10 cellular contexts compared by ENCODE assay signal in the genomic region with DNA sequence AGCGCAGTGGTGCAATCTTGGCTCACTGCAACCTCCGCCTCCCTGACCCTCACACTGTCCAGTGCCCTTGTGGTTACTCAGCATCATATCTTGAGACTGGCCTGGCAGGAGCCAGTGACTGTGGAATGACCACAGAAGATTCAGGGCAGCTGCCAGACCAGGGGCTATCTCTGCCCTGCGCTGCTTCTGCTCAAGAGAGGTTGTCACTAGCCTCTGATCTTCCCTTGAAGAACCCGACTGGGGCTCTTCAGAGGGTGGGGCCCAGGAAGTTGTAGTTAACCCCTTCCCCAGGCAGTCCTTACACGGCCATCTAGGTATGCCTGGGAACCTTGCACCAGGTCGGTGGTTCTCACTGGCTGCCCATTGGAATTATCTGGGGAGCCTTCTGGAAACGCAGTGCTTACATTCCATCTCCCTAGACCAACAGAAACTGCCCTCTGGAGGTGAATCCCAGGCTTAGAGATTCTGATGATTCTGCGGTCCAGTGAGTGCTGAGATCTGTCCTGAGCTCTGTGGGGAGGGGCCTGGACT. TPM values are rescaled to one million over a fixed set of nuclear protein-coding genes. Genes with fewer than 3 reads are reported as not detected.
DNase-seq lines count a peak whose midpoint lies in the region; ATAC-seq and TF ChIP-seq lines count a peak whose summit lies in the region.
"Had no signal": no experiment of that assay in that cellular context is flagged by ENCODE, and none has a peak within 500 bp of the region (broad histone marks: within the 10 kb centered on the region; RNA-seq: fewer than 3 reads in every experiment).

No MANE protein-coding gene starts in this region.

- ATAC-seq in T-cell (replicated peaks in 1 of 4): peak in 2 of 4 experiments; percentile 52 to 53
- no peak for ATAC-seq in HG03139 (IDR thresholded peaks at IDR 0.05; ENCODE audit: unreplicated experiment)
- ATAC-seq in GM18861 (IDR thresholded peaks at IDR 0.05; ENCODE audit: unreplicated experiment): no peak

- TF ChIP-seq CTCF in AG04449 (IDR thresholded peaks at IDR 0.05; ENCODE audit: insufficient read depth, low read length, missing control alignments) (peak; percentile 20), cardiac muscle cell (IDR thresholded peaks at IDR 0.05; ENCODE audit: low read depth, low read length) (peak; percentile 18), nephron (IDR thresholded peaks at IDR 0.05; ENCODE audit: unreplicated experiment in 3 of 3) (peak in 1 of 3 experiments; percentile 26)

- H3K36me3 Mint-ChIP-seq in T-cell (peaks cover 20% of the 10 kb centered on the region), nephron (ENCODE audit: low read depth) (peaks cover 69% of the 10 kb centered on the region)

- H3K27ac Mint-ChIP-seq in T-cell (peak overlapping the region; percentile 74 to 83), nephron (peak overlapping the region; percentile 75 to 97 (median 92))

- H3K27me3 Mint-ChIP-seq in T-cell: no peaks in the 10 kb centered on the region
- no peaks in the 10 kb centered on the region for H3K27me3 Mint-ChIP-seq in nephron (ENCODE audit: low read depth)

- no peaks in the 10 kb centered on the region for H3K9me3 Mint-ChIP-seq in T-cell
- H3K9me3 Mint-ChIP-seq in nephron: no peaks in the 10 kb centered on the region

- H3K36me3 ChIP-seq in cardiac muscle cell: peaks cover 20% of the 10 kb centered on the region

- H3K9me3 ChIP-seq in cardiac muscle cell (ENCODE audit: low read depth): no peaks in the 10 kb centered on the region

- CTCF ChIA-PET in AG04449 (lab: Yijun Ruan, JAX): interaction anchor here (0.7 to 2.2 kb wide), 7 partner anchors 16 to 146 kb away, joined by 3 to 10 read pairs (median 3); no protein-coding TSS in a partner anchor
- CTCF ChIA-PET in T-cell (lab: Charles Lee): no interaction called here

- peak overlapping the region; percentile 59 for H3K27ac ChIP-seq in cardiac muscle cell
- H3K27ac ChIP-seq: C4-2B, KMS-11 had no signal

- H3K4me1 Mint-ChIP-seq in T-cell (peaks cover 12 to 37% (median 18%) of the 10 kb centered on the region in 3 donors), nephron (peaks cover 15% of the 10 kb centered on the region)

- no peak for DNase-seq in AG04449 (ENCODE audit: low read depth, low spot score)
- DNase-seq in T-cell: no peak
- peak in 1 of 2 donors; percentile 55 for DNase-seq in cardiac muscle cell (ENCODE audit: low read depth in 1 of 2, low spot score in 1 of 2)
- no peak for DNase-seq in COLO668 (lab: John Stamatoyannopoulos, UW; ENCODE audit: unreplicated experiment)
- DNase-seq in NCI-H510A (lab: John Stamatoyannopoulos, UW): no peak

- peaks cover 7% of the 10 kb centered on the region for H3K4me1 ChIP-seq in cardiac muscle cell (ENCODE audit: low read depth)

- H3K27me3 ChIP-seq in cardiac muscle cell: no peaks in the 10 kb centered on the region

- H3K4me3 ChIP-seq in AG04449 (ENCODE audit: low read depth, low read length): no peak overlapping the region
- no peak overlapping the region for H3K4me3 ChIP-seq in cardiac muscle cell

- H3K4me3 Mint-ChIP-seq in T-cell (no peak overlapping the region), nephron (no peak overlapping the region)

- POLR2A ChIA-PET in AG04449 (lab: Yijun Ruan, JAX): interaction anchor here (1.0 kb wide), 1 partner anchor 13 kb away, joined by 3 read pairs; no protein-coding TSS in a partner anchor
- POLR2A ChIA-PET in T-cell (lab: Charles Lee): no interaction called here

RNA-seq across cellular contexts. Expression of gene PLEKHG3, which starts 41.4 kb away (rescaled TPM):
- total RNA-seq in T-cell (10 to 100 TPM; 12.4 to 58.2 (median 27.3) TPM), cardiac muscle cell (54.8 and 72.2 TPM in 2 replicates)
- 17.7 and 19.2 TPM in 2 replicates for polyA plus RNA-seq in cardiac muscle cell
